Comparison of ENCODE assay signal across 9 cellular contexts in genomic region chr11:118689503-118689851, GRCh38. TPM values are rescaled to one million over a fixed set of nuclear protein-coding genes. Genes with fewer than 3 reads are reported as not detected.
DNase-seq lines count a peak whose midpoint lies in the region; ATAC-seq, FAIRE-seq and TF ChIP-seq lines count a peak whose summit lies in the region.
"Had no signal": no experiment of that assay in that cellular context is flagged by ENCODE, and none has a peak within 500 bp of the region (broad histone marks: within the 10 kb centered on the region; RNA-seq: fewer than 3 reads in every experiment).

No MANE protein-coding gene starts in this region.

- 56% methylated on average over 8 of the region's 9 CpGs for WGBS in K562 (ENCODE audit: insufficient coverage, low coverage, missing lambda C conversion rate)

- TF ChIP-seq POLR2A in HCT116 (IDR thresholded peaks at IDR 0.05; ENCODE audit: borderline replicate concordance, extremely low read depth, insufficient read depth, insufficient read length): no peak
- no peak for TF ChIP-seq POLR2A in K562 (conservative IDR thresholded peaks at IDR 0.05)

- TF ChIP-seq RAD21 in HCT116 (IDR thresholded peaks at IDR 0.05; ENCODE audit: low read depth) (no peak), K562 (CRISPR knock-in tag; conservative IDR thresholded peaks at IDR 0.05 in 1 of 2, IDR thresholded peaks at IDR 0.05 in 1 of 2) (no peak)

- FAIRE-seq in K562 (lab: Jason Lieb, UNC): no peak
- FAIRE-seq in keratinocyte (lab: Jason Lieb, UNC): no peak

- CTCF ChIA-PET in HCT116 (lab: Charles Lee): interaction anchor here (0.7 to 3.1 kb wide), 37 partner anchors 9 to 651 kb away, joined by 3 to 28 read pairs (median 4); partner anchors contain the start of genes BCL9L, DDX6, TREH and UPK2
- CTCF ChIA-PET in K562 (lab: Yijun Ruan, JAX; ENCODE audit: low intra/inter-chr PET ratio): interaction anchor here (0.6 to 1.5 kb wide), 7 partner anchors 29 to 267 kb away, joined by 3 to 9 read pairs (median 5); partner anchors contain the start of genes DDX6 and UPK2

- H2AFZ ChIP-seq in HCT116 (ENCODE audit: low read depth, low read length, poor library complexity, severe bottlenecking) (no peak overlapping the region), K562 (ENCODE audit: low read depth, low read length) (peak overlapping the region; percentile 95; the same call in 1 of the 2 replicates), keratinocyte (ENCODE audit: control insufficient read depth, low read length) (peak overlapping the region; percentile 58)

- TF ChIP-seq EP300 in K562 (IDR thresholded peaks at IDR 0.05; ENCODE audit: low read length): no peak

- H3K9me2 ChIP-seq in HCT116 (ENCODE audit: insufficient read depth): no peaks in the 10 kb centered on the region

- H3K27ac ChIP-seq in HCT116 (ENCODE audit: low read depth, low read length) (peak overlapping the region; percentile 69), K562 (ENCODE audit: extremely low read depth, low read depth, low read length) (no peak overlapping the region), keratinocyte (ENCODE audit: control insufficient read depth, insufficient read depth, low read length) (no peak overlapping the region), subcutaneous abdominal adipose tissue (ENCODE audit: low read depth, low read length) (no peak overlapping the region)

- H4K20me1 ChIP-seq in HCT116 (ENCODE audit: insufficient read depth): no peaks in the 10 kb centered on the region
- no peaks in the 10 kb centered on the region for H4K20me1 ChIP-seq in K562 (replicated peaks; ENCODE audit: control insufficient read depth, insufficient read depth, low read length)
- no peaks in the 10 kb centered on the region for H4K20me1 ChIP-seq in keratinocyte (ENCODE audit: control insufficient read depth, extremely low read depth, insufficient read depth, low read length)

- ATAC-seq in HCT116 (peak; percentile 39), K562 (no peak)

- H3K9me1 ChIP-seq in K562 (ENCODE audit: control insufficient read depth, insufficient read depth, low read length) (no peaks in the 10 kb centered on the region), keratinocyte (ENCODE audit: control insufficient read depth, extremely low read depth, insufficient read depth, low read length) (no peaks in the 10 kb centered on the region)

- DNase-seq in HCT116 (ENCODE audit: low read depth, low spot score) (no peak), K562 (ENCODE audit: extremely low read depth in 1 of 4, low spot score in 3 of 4) (no peak), keratinocyte (ENCODE audit: low read depth, low spot score) (no peak), NCI-H774 (lab: John Stamatoyannopoulos, UW) (no peak), amniotic stem cell (lab: John Stamatoyannopoulos, UW) (no peak), glutamatergic neuron (no peak)
- no peak for DNase-seq in activated naive CD4-positive, alpha-beta T cell (lab: John Stamatoyannopoulos, UW)

- H3K36me3 Mint-ChIP-seq in glutamatergic neuron (ENCODE audit: unreplicated experiment): no peaks in the 10 kb centered on the region

- H3K4me1 ChIP-seq in HCT116 (ENCODE audit: control insufficient read depth in 1 of 2, insufficient read depth in 2 of 2, low read length in 2 of 2) (peaks cover 5 to 28% of the 10 kb centered on the region in 2 experiments; a peak in 3 of 4 replicates), K562 (replicated peaks in 1 of 2; ENCODE audit: control insufficient read depth in 2 of 2, insufficient read depth in 2 of 2, low read length in 2 of 2) (peaks cover 0 to 34% of the 10 kb centered on the region in 2 experiments; a peak in 3 of 5 replicates), keratinocyte (ENCODE audit: control insufficient read depth, extremely low read depth, insufficient read depth, low read length) (peaks cover 34% of the 10 kb centered on the region), subcutaneous abdominal adipose tissue (ENCODE audit: control insufficient read depth in 5 of 5, insufficient read depth in 5 of 5, low read length in 5 of 5) (peaks cover 2 to 31% (median 21%) of the 10 kb centered on the region in 5 donors)

- H3K79me2 ChIP-seq in HCT116 (ENCODE audit: insufficient read depth, low read length) (no peaks in the 10 kb centered on the region), K562 (ENCODE audit: control insufficient read depth, insufficient read depth, low read length) (no peaks in the 10 kb centered on the region), keratinocyte (ENCODE audit: control insufficient read depth, insufficient read depth, low read length) (no peaks in the 10 kb centered on the region)

- H3K9me3 Mint-ChIP-seq in glutamatergic neuron (ENCODE audit: unreplicated experiment): peaks cover 10% of the 10 kb centered on the region

- TF ChIP-seq CTCF in HCT116 (IDR thresholded peaks at IDR 0.05 in 2 of 3, conservative IDR thresholded peaks at IDR 0.05 in 1 of 3; ENCODE audit: borderline replicate concordance in 1 of 3, insufficient read depth in 1 of 3, low read depth in 2 of 3, low read length in 2 of 3) (no peak), K562 (IDR thresholded peaks at IDR 0.05 in 2 of 3, conservative IDR thresholded peaks at IDR 0.05 in 1 of 3; ENCODE audit: insufficient read depth in 2 of 3, low read depth in 1 of 3, low read length in 3 of 3) (no peak), keratinocyte (optimal IDR thresholded peaks at IDR 0.05 in 1 of 3, IDR thresholded peaks at IDR 0.05 in 1 of 3, conservative IDR thresholded peaks at IDR 0.05 in 1 of 3; ENCODE audit: extremely low read depth in 1 of 3, insufficient read depth in 2 of 3, low read length in 3 of 3) (no peak), glutamatergic neuron (IDR thresholded peaks at IDR 0.05; ENCODE audit: partially characterized antibody, unreplicated experiment) (no peak)

- BruUV-seq in HCT116 (replicated peaks; lab: Mats Ljungman, UMichigan) (no TSS peak), K562 (replicated peaks; lab: Mats Ljungman, UMichigan) (no TSS peak)

- POLR2A ChIA-PET in HCT116 (lab: Charles Lee) (interaction anchor here (0.8 to 1.6 kb wide), 5 partner anchors 102 to 272 kb away, joined by 3 to 6 read pairs (median 5); partner anchors contain the start of gene DDX6), K562 (lab: Yijun Ruan, JAX) (interaction anchor here (0.7 to 1.2 kb wide), 2 partner anchors 58 to 102 kb away, joined by 3 to 5 read pairs; no protein-coding TSS in a partner anchor)

- H3K9ac ChIP-seq in HCT116 (ENCODE audit: low read length) (peak overlapping the region; percentile 35; the same call in 1 of the 2 replicates), K562 (ENCODE audit: insufficient read depth in 1 of 2, low read depth in 2 of 2, low read length in 2 of 2) (peak overlapping the region in 1 of 2 experiments; percentile 62; a peak in 2 of 4 replicates), keratinocyte (ENCODE audit: control insufficient read depth, extremely low read depth, insufficient read depth, low read length) (peak overlapping the region; percentile 28), subcutaneous abdominal adipose tissue (ENCODE audit: low read length in 5 of 5) (peak overlapping the region in 2 of 5 donors; percentile 25 to 30)

- H3K27me3 ChIP-seq in HCT116 (ENCODE audit: insufficient read depth, low read length): no peaks in the 10 kb centered on the region
- no peaks in the 10 kb centered on the region for H3K27me3 ChIP-seq in K562 (ENCODE audit: control insufficient read depth in 2 of 2, insufficient read depth in 2 of 2, low read length in 2 of 2)
- H3K27me3 ChIP-seq in keratinocyte (ENCODE audit: control insufficient read depth, extremely low read depth, insufficient read depth, low read length): no peaks in the 10 kb centered on the region
- H3K27me3 ChIP-seq in subcutaneous abdominal adipose tissue (ENCODE audit: control insufficient read depth in 5 of 5, insufficient read depth in 4 of 5, low read length in 5 of 5): no peaks in the 10 kb centered on the region

- H3K36me3 ChIP-seq in HCT116 (ENCODE audit: control insufficient read depth in 1 of 2, insufficient read depth in 2 of 2, low read length in 2 of 2): no peaks in the 10 kb centered on the region
- no peaks in the 10 kb centered on the region for H3K36me3 ChIP-seq in K562 (ENCODE audit: control insufficient read depth, insufficient read depth, low read length)
- no peaks in the 10 kb centered on the region for H3K36me3 ChIP-seq in keratinocyte (ENCODE audit: control insufficient read depth in 2 of 2, extremely low read depth in 1 of 2, insufficient read depth in 2 of 2, low read length in 2 of 2)
- H3K36me3 ChIP-seq in subcutaneous abdominal adipose tissue (ENCODE audit: control insufficient read depth in 5 of 5, insufficient read depth in 5 of 5, low read length in 5 of 5): no peaks in the 10 kb centered on the region

- no peaks in the 10 kb centered on the region for H3K9me3 ChIP-seq in HCT116 (ENCODE audit: control insufficient read depth in 1 of 2, insufficient read depth in 1 of 2, low read depth in 1 of 2, low read length in 2 of 2)
- no peaks in the 10 kb centered on the region; the same call in 1 of the 2 replicates for H3K9me3 ChIP-seq in K562 (replicated peaks; ENCODE audit: control insufficient read depth, insufficient read depth, low read depth, low read length)
- no peaks in the 10 kb centered on the region for H3K9me3 ChIP-seq in keratinocyte (ENCODE audit: control insufficient read depth, low read depth, low read length)
- no peaks in the 10 kb centered on the region for H3K9me3 ChIP-seq in subcutaneous abdominal adipose tissue (ENCODE audit: control insufficient read depth in 5 of 5, low read length in 5 of 5)

- in situ Hi-C loops in K562 (cut with MboI): no loop called here

- H3K4me1 Mint-ChIP-seq in glutamatergic neuron (ENCODE audit: low read depth, unreplicated experiment): peaks cover 3% of the 10 kb centered on the region

- intact Hi-C loops in HCT116 (cut with micrococcal nuclease) (no loop called here), K562 (cut with micrococcal nuclease) (no loop called here)

- no peak overlapping the region for H3K4me3 Mint-ChIP-seq in glutamatergic neuron (ENCODE audit: unreplicated experiment)

- H3K4me3 ChIP-seq in HCT116 (replicated peaks in 1 of 2; ENCODE audit: low read depth in 1 of 2, low read length in 2 of 2): peak overlapping the region; percentile 18 to 26; a peak in 3 of 4 replicates
- no peak overlapping the region for H3K4me3 ChIP-seq in K562
- H3K4me3 ChIP-seq in keratinocyte (ENCODE audit: control insufficient read depth in 2 of 3, extremely low read depth in 1 of 3, insufficient read depth in 2 of 3, low read depth in 1 of 3, low read length in 3 of 3): no peak overlapping the region
- H3K4me3 ChIP-seq in subcutaneous abdominal adipose tissue (ENCODE audit: low read depth in 1 of 5, low read length in 5 of 5): peak overlapping the region in 3 of 5 donors; percentile 55 to 65 (median 63)

- H3K27me3 Mint-ChIP-seq in glutamatergic neuron (ENCODE audit: unreplicated experiment): peaks cover 17% of the 10 kb centered on the region

- dilution Hi-C loops in keratinocyte (cut with MboI; ENCODE audit: extremely low pct_ligation_motif_present, low sequenced_read_pairs): no loop called here

- H3K27ac Mint-ChIP-seq in glutamatergic neuron (ENCODE audit: unreplicated experiment): no peak overlapping the region

- H3K4me2 ChIP-seq in HCT116 (ENCODE audit: low read length): peak overlapping the region; percentile 83
- H3K4me2 ChIP-seq in K562 (ENCODE audit: insufficient read depth, low read length): no peak overlapping the region
- peak overlapping the region; percentile 69 for H3K4me2 ChIP-seq in keratinocyte (ENCODE audit: control insufficient read depth, extremely low read depth, insufficient read depth, low read depth, low read length)

- RAD21 ChIA-PET in HCT116 (lab: Charles Lee; ENCODE audit: low non-redundant PET in 1 of 2, low total read pairs in 2 of 2, uncharacterized antibody in 2 of 2, unreplicated experiment in 2 of 2): interaction anchor here (0.6 to 1.2 kb wide), 6 partner anchors 31 to 400 kb away, joined by 3 to 8 read pairs (median 3); no protein-coding TSS in a partner anchor

RNA-seq across cellular contexts. Expression of gene TREH, which starts 10.0 kb away (rescaled TPM):
- total RNA-seq in HCT116 (2021; ENCODE audit: unreplicated experiment) (0.15 TPM), K562 (2014; rRNA removed) (not detected in 2 replicates), K562 (2014; rRNA removed; fragmentation: Illumina TruSeq; extraction: Trizol) (not detected in 2 replicates), K562 (2015; rRNA removed; fragmentation: Illumina TruSeq; extraction: Trizol) (not detected in 2 replicates), K562 (2021) (not detected in 2 replicates), glutamatergic neuron (ENCODE audit: unreplicated experiment) (not detected)
- 0.12 TPM in 1 of 2 replicates, not detected in the other for polyA plus RNA-seq in HCT116 (2012)
- total RNA-seq in K562 (2011; cell fraction: chromatin; rRNA removed; ENCODE audit: low replicate concordance): not detected in 2 replicates
- not detected in 2 replicates for total RNA-seq in K562 (2011; cell fraction: nucleolus; rRNA removed)
- not detected in 2 replicates for total RNA-seq in K562 (2011; cell fraction: nucleoplasm; rRNA removed)
- polyA plus RNA-seq in K562 (2011; rRNA removed) (not detected in 2 replicates), K562 (2014; fragmentation: Illumina TruSeq; extraction: Trizol) (not detected in 2 replicates), K562 (2014; fragmentation: Nextera tagmentation; extraction: Ambion mirVana) (under 1 TPM; 0.11 to 0.20 TPM), K562 (2014; rRNA removed) (0.09 TPM in 1 of 2 replicates, not detected in the other), keratinocyte (not detected in 3 replicates)
- not detected in 2 replicates for polyA plus RNA-seq in K562 (2011; cell fraction: cytosol; rRNA removed)
- polyA plus RNA-seq in K562 (2011; cell fraction: nucleus; rRNA removed): not detected in 2 replicates
- 0.11 TPM in 1 of 2 replicates, not detected in the other for polyA plus RNA-seq in K562 (2012)
- not detected in 2 replicates for polyA minus RNA-seq in K562 (2011; rRNA and poly(A)+ RNA removed)
- not detected in 2 replicates for polyA minus RNA-seq in K562 (2011; cell fraction: cytosol; rRNA and poly(A)+ RNA removed)
- not detected in 2 replicates for polyA minus RNA-seq in K562 (2011; cell fraction: nucleus; rRNA and poly(A)+ RNA removed)
- not detected for polyA plus RNA-seq in keratinocyte (2011; ENCODE audit: low read depth)
- not detected in 2 replicates for polyA plus RNA-seq in keratinocyte (2011; cell fraction: cytosol; rRNA removed)
- not detected in 2 replicates for polyA plus RNA-seq in keratinocyte (2011; cell fraction: nucleus; rRNA removed)
- polyA plus RNA-seq in keratinocyte (2012; ENCODE audit: low replicate concordance): 0.03 and 0.08 TPM in 2 replicates
- not detected in 3 replicates for polyA minus RNA-seq in keratinocyte
- polyA minus RNA-seq in keratinocyte (2011; cell fraction: cytosol; rRNA and poly(A)+ RNA removed): not detected
- not detected in 2 replicates for polyA minus RNA-seq in keratinocyte (2011; cell fraction: nucleus; rRNA and poly(A)+ RNA removed)
- total RNA-seq: activated CD8-positive, alpha-beta T cell treated with anti-CD3 and anti-CD28 coated beads, Interleukin-2, amount 10 ng/mL, durations not matched to agents 7 days and 5 days had no signal

Comparison
In these comparisons a context has a peak if more than half of its experiments do, and no peak if none do; other contexts are left out.
1. H3K4me3 ChIP-seq: peak in HCT116 (2 of 2) and subcutaneous abdominal adipose tissue (3 of 5); none in K562 (single experiment) and keratinocyte (0 of 3).
2. Of the 22 proteins assayed by ChIP-seq in both K562 and HCT116: peak only in K562: ZBTB33; only in HCT116: none; in both: none; in neither: 21.